In genomic region chr15:44308415-44308814, GRCh38 we compare ENCODE assay signal across 9 cellular contexts. TPM values are rescaled to one million over a fixed set of nuclear protein-coding genes. Genes with fewer than 3 reads are reported as not detected.
DNase-seq lines count a peak whose midpoint lies in the region; ATAC-seq, FAIRE-seq and TF ChIP-seq lines count a peak whose summit lies in the region.
"Had no signal": no experiment of that assay in that cellular context is flagged by ENCODE, and none has a peak within 500 bp of the region (broad histone marks: within the 10 kb centered on the region; RNA-seq: fewer than 3 reads in every experiment).

No MANE protein-coding gene starts in this region.

- no peak overlapping the region for H2AFZ ChIP-seq in HepG2 (ENCODE audit: low read length)

- no peaks in the 10 kb centered on the region for H3K79me2 ChIP-seq in HepG2 (ENCODE audit: insufficient read depth, low read length)

- 100% methylated on average over 3 of the region's 3 CpGs for WGBS in HepG2 (ENCODE audit: low lambda C conversion rate)

- peaks cover 0 to 5% of the 10 kb centered on the region in 2 experiments; a peak in 1 of 5 replicates for H3K36me3 ChIP-seq in HepG2 (replicated peaks in 1 of 2; ENCODE audit: control insufficient read depth in 1 of 2, insufficient read depth in 2 of 2, low read length in 2 of 2)

- no peak for TF ChIP-seq CTCF in HepG2 (CRISPR knock-in tag; IDR thresholded peaks at IDR 0.05)

- no peak for FAIRE-seq in HepG2 (lab: Jason Lieb, UNC)

- CTCF ChIA-PET in HepG2 (lab: Yijun Ruan, JAX; ENCODE audit: low intra/inter-chr PET ratio, low total read pairs) = no interaction called here

- intact Hi-C loops in HepG2 (cut with micrococcal nuclease; ENCODE audit: unreplicated experiment) = no loop called here
- intact Hi-C loops in head of caudate nucleus (cut with DNase I) = no loop called here

- POLR2A ChIA-PET in HepG2 (lab: Yijun Ruan, JAX) = no interaction called here

- H3K9ac ChIP-seq in HepG2 (ENCODE audit: insufficient read depth, low read depth, low read length) = no peak overlapping the region

- no peaks in the 10 kb centered on the region for H4K20me1 ChIP-seq in HepG2 (ENCODE audit: insufficient read depth, low read length)

- TF ChIP-seq EP300 in HepG2 (IDR thresholded peaks at IDR 0.05; ENCODE audit: low read depth in 2 of 2, low read length in 2 of 2) (no peak), HepG2 (CRISPR knock-in tag; IDR thresholded peaks at IDR 0.05; ENCODE audit: borderline replicate concordance) (no peak)

- H3K4me1 ChIP-seq in HepG2 (ENCODE audit: insufficient read depth, low read length) = peaks cover 12% of the 10 kb centered on the region

- H3K27me3 ChIP-seq in HepG2 (ENCODE audit: control insufficient read depth in 1 of 2, insufficient read depth in 2 of 2, low read length in 2 of 2) = no peaks in the 10 kb centered on the region

- H3K4me2 ChIP-seq in HepG2 (ENCODE audit: low read depth, low read length) = no peak overlapping the region

- no peak overlapping the region for H3K27ac ChIP-seq in HepG2 (ENCODE audit: extremely low read length, insufficient read depth, low read length)

- DNase-seq in stimulated activated CD4-positive, alpha-beta T cell treated with anti-CD3 and anti-CD28 coated beads, Interleukin-1b, Interleukin-23, amount 100 ng/mL, for 48 hours = peak; percentile 32
- DNase-seq in stimulated activated CD4-positive, alpha-beta T cell treated with anti-CD3 and anti-CD28 coated beads, Interleukin-4, amount 100 ng/mL, for 4 hours = no peak
- DNase-seq in NOMO-1 treated with DMSO at 0.1 percent for 48 hours (lab: John Stamatoyannopoulos, UW; ENCODE audit: unreplicated experiment) = peak; percentile 89
- no peak for DNase-seq in mesenteric fat pad (ENCODE audit: low spot score)
- no peak for DNase-seq in HepG2 (ENCODE audit: low spot score)
- DNase-seq in head of caudate nucleus = no peak
- no peak for DNase-seq in midbrain (lab: John Stamatoyannopoulos, UW)
- DNase-seq: CD4-positive, alpha-beta T cell had no signal

- in situ Hi-C loops in HepG2 (cut with HindIII; ENCODE audit: extremely low pct_ligation_motif_present, low pct_unique_long_range_greater_than_20kb) = no loop called here

- no TSS peak for BruUV-seq in HepG2 (replicated peaks; lab: Mats Ljungman, UMichigan)

- no peaks in the 10 kb centered on the region for H3K9me3 ChIP-seq in HepG2 (ENCODE audit: low read length)

- no peak for TF ChIP-seq POLR2A in HepG2 (IDR thresholded peaks at IDR 0.05; ENCODE audit: insufficient read depth in 1 of 2, low read depth in 2 of 2, low read length in 2 of 2)

- H3K4me3 ChIP-seq in HepG2 (replicated peaks in 1 of 3; ENCODE audit: insufficient read depth in 1 of 3, low read depth in 2 of 3, low read length in 3 of 3) = no peak overlapping the region

- TF ChIP-seq RAD21 in HepG2 (CRISPR knock-in tag; IDR thresholded peaks at IDR 0.05) = no peak

- ATAC-seq in HG02884 (IDR thresholded peaks at IDR 0.05; ENCODE audit: unreplicated experiment) (peak; percentile 88), HepG2 (no peak)

TF ChIP-seq in HepG2, 621 proteins besides CTCF, POLR2A, EP300 and RAD21 (continues in another document):
- no peak for TF ChIP-seq ZFP90 (CRISPR knock-in tag; IDR thresholded peaks at IDR 0.05; ENCODE audit: borderline replicate concordance)
- TF ChIP-seq AHR (CRISPR knock-in tag; IDR thresholded peaks at IDR 0.05) = no peak
- TF ChIP-seq, protein P1, sequence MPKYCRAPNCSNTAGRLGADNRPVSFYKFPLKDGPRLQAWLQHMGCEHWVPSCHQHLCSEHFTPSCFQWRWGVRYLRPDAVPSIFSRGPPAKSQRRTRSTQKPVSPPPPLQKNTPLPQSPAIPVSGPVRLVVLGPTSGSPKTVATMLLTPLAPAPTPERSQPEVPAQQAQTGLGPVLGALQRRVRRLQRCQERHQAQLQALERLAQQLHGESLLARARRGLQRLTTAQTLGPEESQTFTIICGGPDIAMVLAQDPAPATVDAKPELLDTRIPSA (CRISPR knock-in tag; IDR thresholded peaks at IDR 0.05; ENCODE audit: borderline replicate concordance) = no peak
- no peak for TF ChIP-seq ZNF431 (CRISPR knock-in tag; IDR thresholded peaks at IDR 0.05; ENCODE audit: borderline replicate concordance, low read depth)
- TF ChIP-seq, protein P2, sequence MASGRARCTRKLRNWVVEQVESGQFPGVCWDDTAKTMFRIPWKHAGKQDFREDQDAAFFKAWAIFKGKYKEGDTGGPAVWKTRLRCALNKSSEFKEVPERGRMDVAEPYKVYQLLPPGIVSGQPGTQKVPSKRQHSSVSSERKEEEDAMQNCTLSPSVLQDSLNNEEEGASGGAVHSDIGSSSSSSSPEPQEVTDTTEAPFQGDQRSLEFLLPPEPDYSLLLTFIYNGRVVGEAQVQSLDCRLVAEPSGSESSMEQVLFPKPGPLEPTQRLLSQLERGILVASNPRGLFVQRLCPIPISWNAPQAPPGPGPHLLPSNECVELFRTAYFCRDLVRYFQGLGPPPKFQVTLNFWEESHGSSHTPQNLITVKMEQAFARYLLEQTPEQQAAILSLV (CRISPR knock-in tag; IDR thresholded peaks at IDR 0.05; ENCODE audit: borderline replicate concordance) = no peak
- TF ChIP-seq, protein P3, sequence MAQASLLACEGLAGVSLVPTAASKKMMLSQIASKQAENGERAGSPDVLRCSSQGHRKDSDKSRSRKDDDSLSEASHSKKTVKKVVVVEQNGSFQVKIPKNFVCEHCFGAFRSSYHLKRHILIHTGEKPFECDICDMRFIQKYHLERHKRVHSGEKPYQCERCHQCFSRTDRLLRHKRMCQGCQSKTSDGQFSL (CRISPR knock-in tag; IDR thresholded peaks at IDR 0.05) = no peak
- TF ChIP-seq, protein P4, sequence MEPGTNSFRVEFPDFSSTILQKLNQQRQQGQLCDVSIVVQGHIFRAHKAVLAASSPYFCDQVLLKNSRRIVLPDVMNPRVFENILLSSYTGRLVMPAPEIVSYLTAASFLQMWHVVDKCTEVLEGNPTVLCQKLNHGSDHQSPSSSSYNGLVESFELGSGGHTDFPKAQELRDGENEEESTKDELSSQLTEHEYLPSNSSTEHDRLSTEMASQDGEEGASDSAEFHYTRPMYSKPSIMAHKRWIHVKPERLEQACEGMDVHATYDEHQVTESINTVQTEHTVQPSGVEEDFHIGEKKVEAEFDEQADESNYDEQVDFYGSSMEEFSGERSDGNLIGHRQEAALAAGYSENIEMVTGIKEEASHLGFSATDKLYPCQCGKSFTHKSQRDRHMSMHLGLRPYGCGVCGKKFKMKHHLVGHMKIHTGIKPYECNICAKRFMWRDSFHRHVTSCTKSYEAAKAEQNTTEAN (CRISPR knock-in tag; conservative IDR thresholded peaks at IDR 0.05) = no peak
- TF ChIP-seq ZMYM2 (CRISPR knock-in tag; IDR thresholded peaks at IDR 0.05) = no peak

RNA-seq across cellular contexts. Expression of gene GOLM2, which starts 19.9 kb away (rescaled TPM):
- total RNA-seq in mesenteric fat pad (69.6 TPM), HepG2 (2016; rRNA removed; fragmentation: Illumina TruSeq; extraction: Trizol) (49.9 and 57.9 TPM in 2 replicates)
- total RNA-seq in HepG2 (2016; cell fraction: cytosol; rRNA removed; fragmentation: Illumina TruSeq; extraction: Trizol; ENCODE audit: low read depth) = 19.6 and 21.4 TPM in 2 replicates
- total RNA-seq in HepG2 (2016; cell fraction: insoluble cytoplasmic fraction; rRNA removed; fragmentation: Illumina TruSeq; extraction: Trizol) = 47.7 and 54.5 TPM in 2 replicates
- total RNA-seq in HepG2 (2016; cell fraction: membrane; rRNA removed; fragmentation: Illumina TruSeq; extraction: Trizol) = 35.4 and 38.2 TPM in 2 replicates
- total RNA-seq in HepG2 (2016; cell fraction: nucleus; rRNA removed; fragmentation: Illumina TruSeq; extraction: Trizol) = 34.1 and 43.3 TPM in 2 replicates
- polyA plus RNA-seq in HepG2 (2011; rRNA removed) = 19.7 and 20.4 TPM in 2 replicates
- polyA plus RNA-seq in HepG2 (2011; cell fraction: cytosol; rRNA removed) = 10.9 and 15.9 TPM in 2 replicates
- 7.0 and 8.5 TPM in 2 replicates for polyA plus RNA-seq in HepG2 (2011; cell fraction: nucleus; rRNA removed)
- 28.1 and 29.9 TPM in 2 replicates for polyA plus RNA-seq in HepG2 (2012)
- polyA plus RNA-seq in HepG2 (2016; cell fraction: cytosol; fragmentation: Illumina TruSeq; extraction: Trizol; ENCODE audit: low read depth) = 3.1 and 3.5 TPM in 2 replicates
- 42.3 and 44.0 TPM in 2 replicates for polyA plus RNA-seq in HepG2 (2016; cell fraction: insoluble cytoplasmic fraction; fragmentation: Illumina TruSeq; extraction: Trizol; ENCODE audit: low read depth)
- polyA plus RNA-seq in HepG2 (2016; cell fraction: membrane; fragmentation: Illumina TruSeq; extraction: Trizol; ENCODE audit: low read depth) = 17.6 and 21.1 TPM in 2 replicates
- 40.7 and 41.6 TPM in 2 replicates for polyA plus RNA-seq in HepG2 (2016; cell fraction: nucleus; fragmentation: Illumina TruSeq; extraction: Trizol; ENCODE audit: insufficient read depth, low read depth)
- polyA minus RNA-seq in HepG2 (2011; rRNA and poly(A)+ RNA removed; ENCODE audit: low replicate concordance) = 21.1 and 27.0 TPM in 2 replicates
- polyA minus RNA-seq in HepG2 (2011; cell fraction: cytosol; rRNA and poly(A)+ RNA removed) = 26.5 and 31.2 TPM in 2 replicates
- polyA minus RNA-seq in HepG2 (2011; cell fraction: nucleus; rRNA and poly(A)+ RNA removed) = 16.5 and 25.0 TPM in 2 replicates

Comparison
In these comparisons a context has a peak if more than half of its experiments do, and no peak if none do; other contexts are left out.
1. DNase-seq: peak in stimulated activated CD4-positive, alpha-beta T cell treated with anti-CD3 and anti-CD28 coated beads, Interleukin-1b, Interleukin-23, amount 100 ng/mL, for 48 hours (single experiment) and NOMO-1 treated with DMSO at 0.1 percent for 48 hours (single experiment); none in stimulated activated CD4-positive, alpha-beta T cell treated with anti-CD3 and anti-CD28 coated beads, Interleukin-4, amount 100 ng/mL, for 4 hours (0 of 2), mesenteric fat pad (single experiment), HepG2 (single experiment), head of caudate nucleus (0 of 42) and midbrain (single experiment).